1 cellular context compared by ENCODE assay signal in the genomic region with DNA sequence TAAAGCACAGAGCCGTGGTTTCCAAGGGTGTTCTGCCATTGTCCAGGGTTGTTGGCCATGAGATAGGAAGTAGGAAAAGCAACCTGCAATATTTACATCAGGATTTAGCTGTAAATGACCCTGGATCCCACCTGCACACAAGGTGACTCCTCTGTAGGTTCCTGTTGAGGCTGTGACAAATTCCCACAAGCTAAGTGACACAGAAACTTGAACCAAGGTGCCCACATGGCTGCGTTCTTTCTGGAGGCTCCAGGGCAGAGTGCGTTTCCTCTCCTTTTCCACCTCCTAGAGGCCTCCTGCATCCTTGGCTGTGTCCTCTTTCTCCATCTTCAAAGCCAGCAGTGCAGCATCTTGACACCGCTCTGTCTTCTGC.
TF ChIP-seq lines count a peak whose summit lies in the region.

No MANE protein-coding gene starts in this region.

TF ChIP-seq in GM12878, 131 proteins besides CTCF, POLR2A, EP300 and RAD21:
- TF ChIP-seq ZSCAN29 (IDR thresholded peaks at IDR 0.05) (no peak), ZNF622 (IDR thresholded peaks at IDR 0.05) (no peak), ASH2L (IDR thresholded peaks at IDR 0.05; ENCODE audit: borderline replicate concordance, low read depth) (no peak), SMAD1 (IDR thresholded peaks at IDR 0.05; ENCODE audit: low read depth, partially characterized antibody) (no peak), RUNX3 (IDR thresholded peaks at IDR 0.05; ENCODE audit: low read length) (no peak), NR2F1 (conservative IDR thresholded peaks at IDR 0.05) (no peak), SREBF2 (IDR thresholded peaks at IDR 0.05; ENCODE audit: low read length) (no peak), MTA2 (IDR thresholded peaks at IDR 0.05; ENCODE audit: low read depth) (no peak), NFIC (IDR thresholded peaks at IDR 0.05; ENCODE audit: low read depth, low read length) (no peak), IKZF2 (IDR thresholded peaks at IDR 0.05) (no peak), ZBED1 (IDR thresholded peaks at IDR 0.05; ENCODE audit: borderline replicate concordance) (no peak), HDAC6 (IDR thresholded peaks at IDR 0.05; ENCODE audit: unreplicated experiment) (no peak), CBFB (IDR thresholded peaks at IDR 0.05; ENCODE audit: low read depth) (no peak), CBX5 (IDR thresholded peaks at IDR 0.05; ENCODE audit: low read depth) (no peak), SUZ12 (IDR thresholded peaks at IDR 0.05; ENCODE audit: unreplicated experiment) (no peak)
- TF ChIP-seq, protein P1, sequence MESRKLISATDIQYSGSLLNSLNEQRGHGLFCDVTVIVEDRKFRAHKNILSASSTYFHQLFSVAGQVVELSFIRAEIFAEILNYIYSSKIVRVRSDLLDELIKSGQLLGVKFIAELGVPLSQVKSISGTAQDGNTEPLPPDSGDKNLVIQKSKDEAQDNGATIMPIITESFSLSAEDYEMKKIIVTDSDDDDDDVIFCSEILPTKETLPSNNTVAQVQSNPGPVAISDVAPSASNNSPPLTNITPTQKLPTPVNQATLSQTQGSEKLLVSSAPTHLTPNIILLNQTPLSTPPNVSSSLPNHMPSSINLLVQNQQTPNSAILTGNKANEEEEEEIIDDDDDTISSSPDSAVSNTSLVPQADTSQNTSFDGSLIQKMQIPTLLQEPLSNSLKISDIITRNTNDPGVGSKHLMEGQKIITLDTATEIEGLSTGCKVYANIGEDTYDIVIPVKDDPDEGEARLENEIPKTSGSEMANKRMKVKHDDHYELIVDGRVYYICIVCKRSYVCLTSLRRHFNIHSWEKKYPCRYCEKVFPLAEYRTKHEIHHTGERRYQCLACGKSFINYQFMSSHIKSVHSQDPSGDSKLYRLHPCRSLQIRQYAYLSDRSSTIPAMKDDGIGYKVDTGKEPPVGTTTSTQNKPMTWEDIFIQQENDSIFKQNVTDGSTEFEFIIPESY (IDR thresholded peaks at IDR 0.05): no peak
- TF ChIP-seq, protein P2, sequence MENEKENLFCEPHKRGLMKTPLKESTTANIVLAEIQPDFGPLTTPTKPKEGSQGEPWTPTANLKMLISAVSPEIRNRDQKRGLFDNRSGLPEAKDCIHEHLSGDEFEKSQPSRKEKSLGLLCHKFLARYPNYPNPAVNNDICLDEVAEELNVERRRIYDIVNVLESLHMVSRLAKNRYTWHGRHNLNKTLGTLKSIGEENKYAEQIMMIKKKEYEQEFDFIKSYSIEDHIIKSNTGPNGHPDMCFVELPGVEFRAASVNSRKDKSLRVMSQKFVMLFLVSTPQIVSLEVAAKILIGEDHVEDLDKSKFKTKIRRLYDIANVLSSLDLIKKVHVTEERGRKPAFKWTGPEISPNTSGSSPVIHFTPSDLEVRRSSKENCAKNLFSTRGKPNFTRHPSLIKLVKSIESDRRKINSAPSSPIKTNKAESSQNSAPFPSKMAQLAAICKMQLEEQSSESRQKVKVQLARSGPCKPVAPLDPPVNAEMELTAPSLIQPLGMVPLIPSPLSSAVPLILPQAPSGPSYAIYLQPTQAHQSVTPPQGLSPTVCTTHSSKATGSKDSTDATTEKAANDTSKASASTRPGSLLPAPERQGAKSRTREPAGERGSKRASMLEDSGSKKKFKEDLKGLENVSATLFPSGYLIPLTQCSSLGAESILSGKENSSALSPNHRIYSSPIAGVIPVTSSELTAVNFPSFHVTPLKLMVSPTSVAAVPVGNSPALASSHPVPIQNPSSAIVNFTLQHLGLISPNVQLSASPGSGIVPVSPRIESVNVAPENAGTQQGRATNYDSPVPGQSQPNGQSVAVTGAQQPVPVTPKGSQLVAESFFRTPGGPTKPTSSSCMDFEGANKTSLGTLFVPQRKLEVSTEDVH (IDR thresholded peaks at IDR 0.05; ENCODE audit: low read depth, partially characterized antibody): no peak
- TF ChIP-seq, protein P3, sequence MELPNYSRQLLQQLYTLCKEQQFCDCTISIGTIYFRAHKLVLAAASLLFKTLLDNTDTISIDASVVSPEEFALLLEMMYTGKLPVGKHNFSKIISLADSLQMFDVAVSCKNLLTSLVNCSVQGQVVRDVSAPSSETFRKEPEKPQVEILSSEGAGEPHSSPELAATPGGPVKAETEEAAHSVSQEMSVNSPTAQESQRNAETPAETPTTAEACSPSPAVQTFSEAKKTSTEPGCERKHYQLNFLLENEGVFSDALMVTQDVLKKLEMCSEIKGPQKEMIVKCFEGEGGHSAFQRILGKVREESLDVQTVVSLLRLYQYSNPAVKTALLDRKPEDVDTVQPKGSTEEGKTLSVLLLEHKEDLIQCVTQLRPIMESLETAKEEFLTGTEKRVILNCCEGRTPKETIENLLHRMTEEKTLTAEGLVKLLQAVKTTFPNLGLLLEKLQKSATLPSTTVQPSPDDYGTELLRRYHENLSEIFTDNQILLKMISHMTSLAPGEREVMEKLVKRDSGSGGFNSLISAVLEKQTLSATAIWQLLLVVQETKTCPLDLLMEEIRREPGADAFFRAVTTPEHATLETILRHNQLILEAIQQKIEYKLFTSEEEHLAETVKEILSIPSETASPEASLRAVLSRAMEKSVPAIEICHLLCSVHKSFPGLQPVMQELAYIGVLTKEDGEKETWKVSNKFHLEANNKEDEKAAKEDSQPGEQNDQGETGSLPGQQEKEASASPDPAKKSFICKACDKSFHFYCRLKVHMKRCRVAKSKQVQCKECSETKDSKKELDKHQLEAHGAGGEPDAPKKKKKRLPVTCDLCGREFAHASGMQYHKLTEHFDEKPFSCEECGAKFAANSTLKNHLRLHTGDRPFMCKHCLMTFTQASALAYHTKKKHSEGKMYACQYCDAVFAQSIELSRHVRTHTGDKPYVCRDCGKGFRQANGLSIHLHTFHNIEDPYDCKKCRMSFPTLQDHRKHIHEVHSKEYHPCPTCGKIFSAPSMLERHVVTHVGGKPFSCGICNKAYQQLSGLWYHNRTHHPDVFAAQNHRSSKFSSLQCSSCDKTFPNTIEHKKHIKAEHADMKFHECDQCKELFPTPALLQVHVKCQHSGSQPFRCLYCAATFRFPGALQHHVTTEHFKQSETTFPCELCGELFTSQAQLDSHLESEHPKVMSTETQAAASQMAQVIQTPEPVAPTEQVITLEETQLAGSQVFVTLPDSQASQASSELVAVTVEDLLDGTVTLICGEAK (IDR thresholded peaks at IDR 0.05; ENCODE audit: borderline replicate concordance): no peak
- TF ChIP-seq, protein P4, sequence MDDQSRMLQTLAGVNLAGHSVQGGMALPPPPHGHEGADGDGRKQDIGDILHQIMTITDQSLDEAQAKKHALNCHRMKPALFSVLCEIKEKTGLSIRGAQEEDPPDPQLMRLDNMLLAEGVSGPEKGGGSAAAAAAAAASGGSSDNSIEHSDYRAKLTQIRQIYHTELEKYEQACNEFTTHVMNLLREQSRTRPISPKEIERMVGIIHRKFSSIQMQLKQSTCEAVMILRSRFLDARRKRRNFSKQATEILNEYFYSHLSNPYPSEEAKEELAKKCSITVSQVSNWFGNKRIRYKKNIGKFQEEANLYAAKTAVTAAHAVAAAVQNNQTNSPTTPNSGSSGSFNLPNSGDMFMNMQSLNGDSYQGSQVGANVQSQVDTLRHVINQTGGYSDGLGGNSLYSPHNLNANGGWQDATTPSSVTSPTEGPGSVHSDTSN (IDR thresholded peaks at IDR 0.05; ENCODE audit: insufficient replicate concordance, low read depth, low read length): no peak
